Comparison of ENCODE assay signal across 1 cellular context in the genomic region with DNA sequence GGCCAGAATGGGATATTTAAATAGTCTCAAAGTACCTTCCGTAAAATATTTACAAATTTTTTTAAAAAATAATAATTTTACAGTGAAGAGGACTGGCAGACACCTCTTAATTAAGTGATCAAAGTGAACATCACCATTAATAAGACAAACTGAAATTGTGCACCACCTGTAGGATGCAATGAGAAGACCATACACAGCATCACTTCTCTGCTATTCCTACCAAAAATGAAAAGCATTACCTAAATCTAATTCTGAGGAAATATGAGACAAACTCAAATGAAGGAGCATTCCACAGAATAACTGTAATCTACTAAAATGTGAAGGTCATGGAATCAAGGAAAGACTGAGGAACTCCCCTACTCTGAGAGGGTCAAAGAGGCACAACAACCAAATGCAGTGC.
TF ChIP-seq lines count a peak whose summit lies in the region.

No MANE protein-coding gene starts in this region.

TF ChIP-seq in GM12878, 131 proteins besides CTCF, POLR2A, EP300 and RAD21:
- TF ChIP-seq, protein P1, sequence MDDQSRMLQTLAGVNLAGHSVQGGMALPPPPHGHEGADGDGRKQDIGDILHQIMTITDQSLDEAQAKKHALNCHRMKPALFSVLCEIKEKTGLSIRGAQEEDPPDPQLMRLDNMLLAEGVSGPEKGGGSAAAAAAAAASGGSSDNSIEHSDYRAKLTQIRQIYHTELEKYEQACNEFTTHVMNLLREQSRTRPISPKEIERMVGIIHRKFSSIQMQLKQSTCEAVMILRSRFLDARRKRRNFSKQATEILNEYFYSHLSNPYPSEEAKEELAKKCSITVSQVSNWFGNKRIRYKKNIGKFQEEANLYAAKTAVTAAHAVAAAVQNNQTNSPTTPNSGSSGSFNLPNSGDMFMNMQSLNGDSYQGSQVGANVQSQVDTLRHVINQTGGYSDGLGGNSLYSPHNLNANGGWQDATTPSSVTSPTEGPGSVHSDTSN (IDR thresholded peaks at IDR 0.05; ENCODE audit: insufficient replicate concordance, low read depth, low read length), result no peak
- no peak for TF ChIP-seq HSF1 (IDR thresholded peaks at IDR 0.05; ENCODE audit: low read depth, low read length)
- TF ChIP-seq NFXL1 (IDR thresholded peaks at IDR 0.05; ENCODE audit: borderline replicate concordance), result no peak
- TF ChIP-seq SMAD5 (IDR thresholded peaks at IDR 0.05; ENCODE audit: low read depth), result no peak
- no peak for TF ChIP-seq JUNB (IDR thresholded peaks at IDR 0.05)
- no peak for TF ChIP-seq EED (IDR thresholded peaks at IDR 0.05; ENCODE audit: low read depth)
- TF ChIP-seq SMARCA5 (IDR thresholded peaks at IDR 0.05), result no peak
- TF ChIP-seq CEBPZ (IDR thresholded peaks at IDR 0.05; ENCODE audit: low read depth, low read length), result no peak
- TF ChIP-seq MYB (IDR thresholded peaks at IDR 0.05; ENCODE audit: borderline replicate concordance, low read depth, low read length), result no peak
- no peak for TF ChIP-seq LARP7 (IDR thresholded peaks at IDR 0.05)
- TF ChIP-seq IKZF2 (IDR thresholded peaks at IDR 0.05), result no peak
- TF ChIP-seq HDAC6 (IDR thresholded peaks at IDR 0.05; ENCODE audit: unreplicated experiment), result no peak
- no peak for TF ChIP-seq BMI1 (IDR thresholded peaks at IDR 0.05; ENCODE audit: borderline replicate concordance)
- TF ChIP-seq CBX5 (IDR thresholded peaks at IDR 0.05; ENCODE audit: low read depth), result no peak
- no peak for TF ChIP-seq TCF12 (IDR thresholded peaks at IDR 0.05; ENCODE audit: low read depth, low read length)
- TF ChIP-seq POLR2AphosphoS5 (IDR thresholded peaks at IDR 0.05; ENCODE audit: low read length), result no peak
